7 cellular contexts compared by ENCODE assay signal in genomic region chr7:36723951-36724664, GRCh38. TPM values are rescaled to one million over a fixed set of nuclear protein-coding genes. Genes with fewer than 3 reads are reported as not detected.
DNase-seq lines count a peak whose midpoint lies in the region; ATAC-seq lines count a peak whose summit lies in the region.

Gene AOAH (minus strand): TSS chr7:36724494. CDS start chr7:36724148, 346 bp downstream.

- no peaks in the 10 kb centered on the region for H3K27me3 Mint-ChIP-seq in activated CD8-positive, alpha-beta T cell treated with anti-CD3 and anti-CD28 coated beads, Interleukin-2, amount 10 ng/mL, durations not matched to agents 7 days and 5 days (ENCODE audit: low read depth)

- peaks cover 4% of the 10 kb centered on the region for H3K9me3 Mint-ChIP-seq in activated CD8-positive, alpha-beta T cell treated with anti-CD3 and anti-CD28 coated beads, Interleukin-2, amount 10 ng/mL, durations not matched to agents 7 days and 5 days (ENCODE audit: insufficient read depth)

- peak within 1 kb of the TSS; percentile 77 for H3K4me3 Mint-ChIP-seq in activated CD8-positive, alpha-beta T cell treated with anti-CD3 and anti-CD28 coated beads, Interleukin-2, amount 10 ng/mL, durations not matched to agents 7 days and 5 days

- H3K36me3 Mint-ChIP-seq in activated CD8-positive, alpha-beta T cell treated with anti-CD3 and anti-CD28 coated beads, Interleukin-2, amount 10 ng/mL, durations not matched to agents 7 days and 5 days (ENCODE audit: low read depth) = peaks cover 28% of the 10 kb centered on the region

- peak within 1 kb of the TSS; percentile 91 for H3K27ac Mint-ChIP-seq in activated CD8-positive, alpha-beta T cell treated with anti-CD3 and anti-CD28 coated beads, Interleukin-2, amount 10 ng/mL, durations not matched to agents 7 days and 5 days

- intact Hi-C loops in cardiac septum (cut with DNase I) = no loop called here

- ATAC-seq in GM19468 (IDR thresholded peaks at IDR 0.05; ENCODE audit: extremely low read depth, unreplicated experiment) = peak; percentile 75
- ATAC-seq in HG03565 (IDR thresholded peaks at IDR 0.05; ENCODE audit: unreplicated experiment) = peak; percentile 95
- ATAC-seq in activated CD8-positive, alpha-beta T cell treated with anti-CD3 and anti-CD28 coated beads, Interleukin-2, amount 10 ng/mL, durations not matched to agents 7 days and 5 days = peak; percentile 95

- POLR2A ChIA-PET in activated CD8-positive, alpha-beta T cell treated with anti-CD3 and anti-CD28 coated beads, Interleukin-2, amount 10 ng/mL, durations not matched to agents 7 days and 5 days (lab: Charles Lee) = interaction anchor here (0.6 to 1.6 kb wide), 4 partner anchors 11 to 140 kb away, joined by 3 to 5 read pairs (median 4); no protein-coding TSS in a partner anchor

- DNase-seq in activated CD8-positive, alpha-beta T cell treated with anti-CD3 and anti-CD28 coated beads, Interleukin-2, amount 10 ng/mL, durations not matched to agents 7 days and 5 days = peak; percentile 94
- DNase-seq in cardiac septum (ENCODE audit: low spot score) (peak; percentile 87), RPMI8226 (no peak), NCI-H2196 (lab: John Stamatoyannopoulos, UW; ENCODE audit: unreplicated experiment) (no peak)
- peak; percentile 35 to 44 (median 41) for DNase-seq in stimulated activated CD4-positive, alpha-beta T cell treated with anti-CD3 and anti-CD28 coated beads, TNF-alpha, amount 100 ng/mL, for 1 hour (ENCODE audit: low read depth in 3 of 3, low spot score in 1 of 3)

- H3K4me1 Mint-ChIP-seq in activated CD8-positive, alpha-beta T cell treated with anti-CD3 and anti-CD28 coated beads, Interleukin-2, amount 10 ng/mL, durations not matched to agents 7 days and 5 days (ENCODE audit: low read depth) = peaks cover 82% of the 10 kb centered on the region

- CTCF ChIA-PET in activated CD8-positive, alpha-beta T cell treated with anti-CD3 and anti-CD28 coated beads, Interleukin-2, amount 10 ng/mL, durations not matched to agents 7 days and 5 days (lab: Charles Lee) = interaction anchor here (1.0 to 1.9 kb wide), 6 partner anchors 24 to 335 kb away, joined by 3 to 7 read pairs (median 3); no protein-coding TSS in a partner anchor

RNA-seq across cellular contexts. Expression of gene AOAH, which starts in this region (rescaled TPM):
- total RNA-seq in activated CD8-positive, alpha-beta T cell treated with anti-CD3 and anti-CD28 coated beads, Interleukin-2, amount 10 ng/mL, durations not matched to agents 7 days and 5 days = 10 to 100 TPM; 17.7 to 18.0 TPM
- total RNA-seq in cardiac septum = 1.6 TPM

Comparison
In these comparisons a context has a peak if more than half of its experiments do, and no peak if none do; other contexts are left out.
1. DNase-seq: peak in activated CD8-positive, alpha-beta T cell treated with anti-CD3 and anti-CD28 coated beads, Interleukin-2, amount 10 ng/mL, durations not matched to agents 7 days and 5 days (single experiment), cardiac septum (single experiment) and stimulated activated CD4-positive, alpha-beta T cell treated with anti-CD3 and anti-CD28 coated beads, TNF-alpha, amount 100 ng/mL, for 1 hour (3 of 3); none in RPMI8226 (single experiment) and NCI-H2196 (single experiment).
2. Peak in every context shown above with its lines, with median percentiles within 50 percentile points of each other: ATAC-seq.